ENCODE assay signal across 10 cellular contexts in genomic region chr17:78263063-78263735, GRCh38. TPM values are rescaled to one million over a fixed set of nuclear protein-coding genes. Genes with fewer than 3 reads are reported as not detected.
DNase-seq lines count a peak whose midpoint lies in the region; ATAC-seq and TF ChIP-seq lines count a peak whose summit lies in the region.
"Had no signal": no experiment of that assay in that cellular context is flagged by ENCODE, and none has a peak within 500 bp of the region (broad histone marks: within the 10 kb centered on the region; RNA-seq: fewer than 3 reads in every experiment).

No MANE protein-coding gene starts in this region.

- H3K27me3 ChIP-seq in liver (ENCODE audit: control insufficient read depth in 4 of 4, insufficient read depth in 4 of 4, low read length in 3 of 4) (no peaks in the 10 kb centered on the region), upper lobe of left lung (no peaks in the 10 kb centered on the region)

- peak; percentile 58 to 59 for DNase-seq in activated T-cell treated with anti-CD3 and anti-CD28 coated beads, Interleukin-2, amount 50 U/mL, for 48 hours
- no peak for DNase-seq in activated T-cell treated with anti-CD3 and anti-CD28 coated beads, Interleukin-2, amount 50 U/mL, for 1 hour
- DNase-seq in upper lobe of left lung (peak; percentile 81 to 83), hippocampal formation (lab: John Stamatoyannopoulos, UW) (no peak)
- DNase-seq: NCI-H2081 treated with DMSO at 0.1 percent for 48 hours had no signal

- peak overlapping the region; percentile 55 for H3K4me3 Mint-ChIP-seq in activated naive CD4-positive, alpha-beta T cell treated with anti-CD3 and anti-CD28 coated beads, Interleukin-2, amount 50 U/mL, for 24 hours

- ATAC-seq in upper lobe of left lung (ENCODE audit: low FRiP score in 2 of 2) (peak; percentile 26 to 46), GM21619 (IDR thresholded peaks at IDR 0.05; ENCODE audit: unreplicated experiment) (no peak), GM18505 (IDR thresholded peaks at IDR 0.05; ENCODE audit: unreplicated experiment) (no peak)

- TF ChIP-seq RAD21 in liver (IDR thresholded peaks at IDR 0.05): no peak

- no peaks in the 10 kb centered on the region for H3K27me3 Mint-ChIP-seq in activated naive CD4-positive, alpha-beta T cell treated with anti-CD3 and anti-CD28 coated beads, Interleukin-2, amount 50 U/mL, for 24 hours

- no peak overlapping the region for H3K9ac ChIP-seq in liver (ENCODE audit: low read depth in 1 of 2, low read length in 2 of 2)

- H3K4me1 ChIP-seq in liver (ENCODE audit: control insufficient read depth in 4 of 4, insufficient read depth in 4 of 4, low read length in 3 of 4): peaks cover 10 to 22% (median 16%) of the 10 kb centered on the region in 4 donors
- H3K4me1 ChIP-seq in upper lobe of left lung: peaks cover 51 to 65% (median 53%) of the 10 kb centered on the region in 4 donors

- peaks cover 56% of the 10 kb centered on the region for H3K4me1 Mint-ChIP-seq in activated naive CD4-positive, alpha-beta T cell treated with anti-CD3 and anti-CD28 coated beads, Interleukin-2, amount 50 U/mL, for 24 hours

- TF ChIP-seq CTCF in liver (IDR thresholded peaks at IDR 0.05; ENCODE audit: low read depth, low read length, missing input control) (no peak), upper lobe of left lung (IDR thresholded peaks at IDR 0.05) (no peak)

- H3K36me3 ChIP-seq in liver (ENCODE audit: control insufficient read depth in 4 of 4, insufficient read depth in 3 of 4, low read depth in 1 of 4, low read length in 3 of 4) (no peaks in the 10 kb centered on the region), upper lobe of left lung (no peaks in the 10 kb centered on the region)

- WGBS in liver: 64% methylated on average over 23 of the region's 23 CpGs
- WGBS in upper lobe of left lung, 2 donors: 49 to 54% methylated on average over 14 to 22 of the region's 23 CpGs

- H3K27ac ChIP-seq in liver (ENCODE audit: low read depth in 1 of 2, low read length in 2 of 2): peak overlapping the region; percentile 26 to 44
- H3K27ac ChIP-seq in upper lobe of left lung: peak overlapping the region; percentile 81 to 90 (median 86)

- no peaks in the 10 kb centered on the region for H3K9me3 ChIP-seq in liver (ENCODE audit: control insufficient read depth in 4 of 4, low read length in 3 of 4)
- no peaks in the 10 kb centered on the region for H3K9me3 ChIP-seq in upper lobe of left lung

- peak; percentile 79 to 100 (median 99) for TF ChIP-seq EP300 in upper lobe of left lung (IDR thresholded peaks at IDR 0.05)

- H3K36me3 Mint-ChIP-seq in activated naive CD4-positive, alpha-beta T cell treated with anti-CD3 and anti-CD28 coated beads, Interleukin-2, amount 50 U/mL, for 24 hours: no peaks in the 10 kb centered on the region

- peak overlapping the region; percentile 91 for H3K27ac Mint-ChIP-seq in activated naive CD4-positive, alpha-beta T cell treated with anti-CD3 and anti-CD28 coated beads, Interleukin-2, amount 50 U/mL, for 24 hours

- H3K4me3 ChIP-seq in liver (ENCODE audit: low read depth in 1 of 3, low read length in 3 of 3): no peak overlapping the region
- no peak overlapping the region for H3K4me3 ChIP-seq in upper lobe of left lung

- H3K9me3 Mint-ChIP-seq in activated naive CD4-positive, alpha-beta T cell treated with anti-CD3 and anti-CD28 coated beads, Interleukin-2, amount 50 U/mL, for 24 hours: no peaks in the 10 kb centered on the region

- peak in 1 of 4 donors; percentile 48 for TF ChIP-seq POLR2A in upper lobe of left lung (IDR thresholded peaks at IDR 0.05)
- TF ChIP-seq POLR2A in GM18505 (IDR thresholded peaks at IDR 0.05; ENCODE audit: borderline replicate concordance, extremely low read depth, insufficient read depth, insufficient read length): no peak

TF ChIP-seq in liver, 16 proteins besides CTCF, POLR2A, EP300 and RAD21:
- peak; percentile 73 for TF ChIP-seq SP1 (IDR thresholded peaks at IDR 0.05)
- peak; percentile 98 for TF ChIP-seq NR2F2 (IDR thresholded peaks at IDR 0.05)
- no peak for TF ChIP-seq ZBTB33 (IDR thresholded peaks at IDR 0.05)
- TF ChIP-seq FOXA1 (IDR thresholded peaks at IDR 0.05): no peak
- TF ChIP-seq RXRA (IDR thresholded peaks at IDR 0.05): peak in 1 of 2 donors; percentile 55

RNA-seq across cellular contexts. Expression of gene TMEM235, which starts 31.8 kb away (rescaled TPM):
- total RNA-seq in liver (not detected), upper lobe of left lung (not detected)
- polyA plus RNA-seq in liver: under 1 TPM in 1 of 2 donors, not detected in 1; 0.02 TPM
- total RNA-seq: lower leg skin had no signal

RNA-seq across cellular contexts. Expression of gene BIRC5, which starts 49.1 kb away (rescaled TPM):
- total RNA-seq in liver (10 to 100 TPM in 1 of 2 donors, under 1 TPM in 1; 0.42 to 73.2 TPM), upper lobe of left lung (1 to 10 TPM in 5 of 6 donors, not detected in 1; 1.4 to 6.4 (median 3.5) TPM)
- 1 to 10 TPM; 2.2 to 3.9 TPM for polyA plus RNA-seq in liver

Comparison
In these comparisons a context has a peak if more than half of its experiments do, and no peak if none do; other contexts are left out.
1. DNase-seq: peak in activated T-cell treated with anti-CD3 and anti-CD28 coated beads, Interleukin-2, amount 50 U/mL, for 48 hours (2 of 2) and upper lobe of left lung (2 of 2); none in activated T-cell treated with anti-CD3 and anti-CD28 coated beads, Interleukin-2, amount 50 U/mL, for 1 hour (single experiment) and hippocampal formation (0 of 2).
2. ATAC-seq: peak in upper lobe of left lung (2 of 2); none in GM21619 (single experiment) and GM18505 (single experiment).